16 cellular contexts compared by ENCODE assay signal in the genomic region with DNA sequence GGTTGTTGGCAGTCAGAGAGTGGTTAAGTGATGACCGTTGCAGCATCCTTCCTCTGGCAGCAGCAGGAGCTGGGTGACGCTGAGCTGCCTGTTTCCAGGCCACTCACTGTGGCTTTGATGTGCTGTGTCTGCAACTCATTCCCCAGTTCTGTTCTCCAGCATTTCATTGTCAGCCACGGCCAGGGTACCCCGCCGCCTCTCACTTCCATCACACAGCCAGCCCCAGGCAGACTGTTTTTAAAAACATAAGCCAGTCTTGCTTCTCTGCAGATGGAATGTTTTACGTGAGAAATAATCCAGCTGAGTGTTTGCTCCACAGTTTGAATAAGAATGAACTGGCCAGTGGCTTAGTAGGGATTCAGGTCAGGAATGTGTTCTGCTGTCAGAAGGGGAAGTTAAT. TPM values are rescaled to one million over a fixed set of nuclear protein-coding genes. Genes with fewer than 3 reads are reported as not detected.
DNase-seq lines count a peak whose midpoint lies in the region; ATAC-seq, FAIRE-seq and TF ChIP-seq lines count a peak whose summit lies in the region.
"Had no signal": no experiment of that assay in that cellular context is flagged by ENCODE, and none has a peak within 500 bp of the region (broad histone marks: within the 10 kb centered on the region; RNA-seq: fewer than 3 reads in every experiment).

No MANE protein-coding gene starts in this region.

- POLR2A ChIA-PET in WTC11 (lab: Charles Lee), result interaction anchor here (1.7 kb wide), 1 partner anchor 21 kb away, joined by 3 read pairs; a partner anchor contains a TSS

- H3K4me3 Mint-ChIP-seq in activated CD8-positive, alpha-beta memory T cell treated with anti-CD3 and anti-CD28 coated beads, Interleukin-2, amount 10 ng/mL, durations not matched to agents 7 days and 5 days, result no peak overlapping the region
- H3K4me3 Mint-ChIP-seq in WTC11 (no peak overlapping the region), immature natural killer cell (peak overlapping the region in 1 of 5 donors; percentile 5)
- H3K4me3 Mint-ChIP-seq in stimulated activated effector memory CD8-positive, alpha-beta T cell treated with anti-CD3 and anti-CD28 coated beads, Interleukin-12 subunit alpha, Interleukin-12 subunit beta, amount 100 ng/mL, for 72 hours, result no peak overlapping the region
- H3K4me3 Mint-ChIP-seq: activated T-cell treated with anti-CD3 and anti-CD28 coated beads, Interleukin-2, amount 50 U/mL, for 72 hours; memory B cell had no signal

- no peak for TF ChIP-seq CTCF in WTC11 (IDR thresholded peaks at IDR 0.05)

- H3K36me3 Mint-ChIP-seq in activated CD8-positive, alpha-beta memory T cell treated with anti-CD3 and anti-CD28 coated beads, Interleukin-2, amount 10 ng/mL, durations not matched to agents 7 days and 5 days, result no peaks in the 10 kb centered on the region
- H3K36me3 Mint-ChIP-seq in WTC11, result no peaks in the 10 kb centered on the region
- no peaks in the 10 kb centered on the region for H3K36me3 Mint-ChIP-seq in immature natural killer cell
- H3K36me3 Mint-ChIP-seq in stimulated activated effector memory CD8-positive, alpha-beta T cell treated with anti-CD3 and anti-CD28 coated beads, Interleukin-12 subunit alpha, Interleukin-12 subunit beta, amount 100 ng/mL, for 72 hours, result no peaks in the 10 kb centered on the region
- H3K36me3 Mint-ChIP-seq: memory B cell had no signal

- CTCF ChIA-PET in activated CD8-positive, alpha-beta memory T cell treated with anti-CD3 and anti-CD28 coated beads, Interleukin-2, amount 10 ng/mL, durations not matched to agents 7 days and 5 days (lab: Charles Lee), result no interaction called here
- CTCF ChIA-PET in WTC11 (lab: Charles Lee), result interaction anchor here (1.1 kb wide), 1 partner anchor 101 kb away, joined by 3 read pairs; no protein-coding TSS in a partner anchor

- H3K27me3 Mint-ChIP-seq in activated CD8-positive, alpha-beta memory T cell treated with anti-CD3 and anti-CD28 coated beads, Interleukin-2, amount 10 ng/mL, durations not matched to agents 7 days and 5 days, result peaks cover 9% of the 10 kb centered on the region
- no peaks in the 10 kb centered on the region for H3K27me3 Mint-ChIP-seq in WTC11 (ENCODE audit: low read depth)
- peaks cover 0 to 7% (median 2%) of the 10 kb centered on the region in 3 donors for H3K27me3 Mint-ChIP-seq in immature natural killer cell (ENCODE audit: low read depth in 3 of 3)

- no peak for FAIRE-seq in H54 (lab: Jason Lieb, UNC)
- FAIRE-seq: K562 had no signal

- peak; percentile 57 for ATAC-seq in activated CD8-positive, alpha-beta memory T cell treated with anti-CD3 and anti-CD28 coated beads, Interleukin-2, amount 10 ng/mL, durations not matched to agents 7 days and 5 days
- peak; percentile 89 for ATAC-seq in WTC11
- ATAC-seq in stimulated activated effector memory CD8-positive, alpha-beta T cell treated with anti-CD3 and anti-CD28 coated beads, Interleukin-12 subunit alpha, Interleukin-12 subunit beta, amount 100 ng/mL, for 72 hours, result peak; percentile 19
- ATAC-seq: K562 had no signal

- peaks cover 26% of the 10 kb centered on the region for H3K4me1 Mint-ChIP-seq in activated CD8-positive, alpha-beta memory T cell treated with anti-CD3 and anti-CD28 coated beads, Interleukin-2, amount 10 ng/mL, durations not matched to agents 7 days and 5 days
- H3K4me1 Mint-ChIP-seq in WTC11 (peaks cover 43% of the 10 kb centered on the region), immature natural killer cell (peaks cover 9 to 30% of the 10 kb centered on the region in 2 donors)
- H3K4me1 Mint-ChIP-seq in stimulated activated effector memory CD8-positive, alpha-beta T cell treated with anti-CD3 and anti-CD28 coated beads, Interleukin-12 subunit alpha, Interleukin-12 subunit beta, amount 100 ng/mL, for 72 hours, result no peaks in the 10 kb centered on the region
- H3K4me1 Mint-ChIP-seq: memory B cell had no signal

- peak; percentile 57 for DNase-seq in activated CD8-positive, alpha-beta memory T cell treated with anti-CD3 and anti-CD28 coated beads, Interleukin-2, amount 10 ng/mL, durations not matched to agents 7 days and 5 days
- no peak for DNase-seq in activated CD8-positive, alpha-beta memory T cell treated with anti-CD3 and anti-CD28 coated beads for 24 hours
- peak; percentile 43 for DNase-seq in WTC11 (ENCODE audit: low spot score)
- DNase-seq in immature natural killer cell, result peak; percentile 22 to 30 (median 24)
- DNase-seq in stimulated activated effector memory CD8-positive, alpha-beta T cell treated with anti-CD3 and anti-CD28 coated beads, Interleukin-12 subunit alpha, Interleukin-12 subunit beta, amount 100 ng/mL, for 72 hours (ENCODE audit: low spot score in 2 of 2), result no peak
- no peak for DNase-seq in H54 (ENCODE audit: insufficient read length, low spot score)
- DNase-seq in erythroblast (lab: John Stamatoyannopoulos, UW), result no peak
- DNase-seq in SKM-1 treated with dmso at 0.1 percent for 144 hours (lab: John Stamatoyannopoulos, UW; ENCODE audit: unreplicated experiment), result no peak
- DNase-seq: ACHN; activated CD4-positive, alpha-beta T cell treated with anti-CD3 and anti-CD28 coated beads for 4 hours; aorta; NCI-H1105 treated with DMSO at 0.1 percent for 48 hours; Peyer's patch had no signal

- no peaks in the 10 kb centered on the region for H3K9me3 Mint-ChIP-seq in activated CD8-positive, alpha-beta memory T cell treated with anti-CD3 and anti-CD28 coated beads, Interleukin-2, amount 10 ng/mL, durations not matched to agents 7 days and 5 days (ENCODE audit: low read depth)
- H3K9me3 Mint-ChIP-seq in WTC11 (0 out of 2 replicates have a peak, but pooled peaks cover 3% of the 10 kb centered on the region), immature natural killer cell (peaks cover 0 to 3% (median 0%) of the 10 kb centered on the region in 6 donors)
- no peaks in the 10 kb centered on the region for H3K9me3 Mint-ChIP-seq in stimulated activated effector memory CD8-positive, alpha-beta T cell treated with anti-CD3 and anti-CD28 coated beads, Interleukin-12 subunit alpha, Interleukin-12 subunit beta, amount 100 ng/mL, for 72 hours

- TF ChIP-seq POLR2A in H54 (IDR thresholded peaks at IDR 0.05; ENCODE audit: low read depth, low read length) (no peak), erythroblast (IDR thresholded peaks at IDR 0.05; ENCODE audit: low read length) (no peak)

- H3K27ac Mint-ChIP-seq in activated CD8-positive, alpha-beta memory T cell treated with anti-CD3 and anti-CD28 coated beads, Interleukin-2, amount 10 ng/mL, durations not matched to agents 7 days and 5 days, result no peak overlapping the region
- H3K27ac Mint-ChIP-seq in WTC11 (peak overlapping the region; percentile 85), immature natural killer cell (no peak overlapping the region)
- no peak overlapping the region for H3K27ac Mint-ChIP-seq in stimulated activated effector memory CD8-positive, alpha-beta T cell treated with anti-CD3 and anti-CD28 coated beads, Interleukin-12 subunit alpha, Interleukin-12 subunit beta, amount 100 ng/mL, for 72 hours
- H3K27ac Mint-ChIP-seq: activated T-cell treated with anti-CD3 and anti-CD28 coated beads, Interleukin-2, amount 50 U/mL, for 72 hours; memory B cell had no signal

TF ChIP-seq in WTC11, 78 proteins besides CTCF, POLR2A, EP300 and RAD21:
- TF ChIP-seq FOXK1 (CRISPR knock-in tag; IDR thresholded peaks at IDR 0.05), result no peak
- 0 out of 2 replicates have a peak, but pooled peaks have one; percentile 32 for TF ChIP-seq ETV6 (CRISPR knock-in tag; IDR thresholded peaks at IDR 0.05)

RNA-seq across cellular contexts. Expression of a gene that starts 21.5 kb away (rescaled TPM):
- under 1 TPM; 0.26 to 0.88 TPM for total RNA-seq in activated CD8-positive, alpha-beta memory T cell treated with anti-CD3 and anti-CD28 coated beads, Interleukin-2, amount 10 ng/mL, durations not matched to agents 7 days and 5 days
- 11.9 to 14.1 TPM (median 12.7 TPM) in 3 replicates for total RNA-seq in WTC11 (2021)
- polyA plus RNA-seq in immature natural killer cell, result not detected
- polyA plus RNA-seq: K562 had no signal

Comparison
In these comparisons a context has a peak if more than half of its experiments do, and no peak if none do; other contexts are left out.
1. DNase-seq: peak in activated CD8-positive, alpha-beta memory T cell treated with anti-CD3 and anti-CD28 coated beads, Interleukin-2, amount 10 ng/mL, durations not matched to agents 7 days and 5 days (single experiment), WTC11 (single experiment) and immature natural killer cell (3 of 3); none in activated CD8-positive, alpha-beta memory T cell treated with anti-CD3 and anti-CD28 coated beads for 24 hours (single experiment), stimulated activated effector memory CD8-positive, alpha-beta T cell treated with anti-CD3 and anti-CD28 coated beads, Interleukin-12 subunit alpha, Interleukin-12 subunit beta, amount 100 ng/mL, for 72 hours (0 of 2), H54 (single experiment), erythroblast (0 of 2) and SKM-1 treated with dmso at 0.1 percent for 144 hours (single experiment).
2. ATAC-seq: peak in every context shown above with its lines; median percentile 89 in WTC11; 57 in activated CD8-positive, alpha-beta memory T cell treated with anti-CD3 and anti-CD28 coated beads, Interleukin-2, amount 10 ng/mL, durations not matched to agents 7 days and 5 days; 19 in stimulated activated effector memory CD8-positive, alpha-beta T cell treated with anti-CD3 and anti-CD28 coated beads, Interleukin-12 subunit alpha, Interleukin-12 subunit beta, amount 100 ng/mL, for 72 hours.